In genomic region chr11:92227233-92227593, GRCh38 we compare ENCODE assay signal across 10 cellular contexts. TPM values are rescaled to one million over a fixed set of nuclear protein-coding genes. Genes with fewer than 3 reads are reported as not detected.
DNase-seq lines count a peak whose midpoint lies in the region; ATAC-seq and TF ChIP-seq lines count a peak whose summit lies in the region.
"Had no signal": no experiment of that assay in that cellular context is flagged by ENCODE, and none has a peak within 500 bp of the region (broad histone marks: within the 10 kb centered on the region; RNA-seq: fewer than 3 reads in every experiment).

No MANE protein-coding gene starts in this region.

- no peak overlapping the region for H3K4me3 Mint-ChIP-seq in naive thymus-derived CD8-positive, alpha-beta T cell

- H3K4me1 Mint-ChIP-seq in naive thymus-derived CD8-positive, alpha-beta T cell, result peaks cover 0 to 2% (median 1%) of the 10 kb centered on the region in 4 donors

- WGBS in upper lobe of left lung, 2 donors, result 7 to 8% methylated on average over 12 of the region's 12 CpGs

- H3K36me3 ChIP-seq in upper lobe of left lung, result no peaks in the 10 kb centered on the region
- H3K36me3 ChIP-seq: heart right ventricle had no signal

- peak overlapping the region in 3 of 4 donors; percentile 33 to 52 (median 45) for H3K4me3 ChIP-seq in upper lobe of left lung

- H3K36me3 Mint-ChIP-seq in naive thymus-derived CD8-positive, alpha-beta T cell, result peaks cover 0 to 4% (median 0%) of the 10 kb centered on the region in 3 donors

- H3K9me3 ChIP-seq in upper lobe of left lung, result no peaks in the 10 kb centered on the region
- H3K9me3 ChIP-seq: heart right ventricle had no signal

- no peak overlapping the region for H3K27ac ChIP-seq in upper lobe of left lung
- H3K27ac ChIP-seq: heart right ventricle had no signal

- POLR2A ChIA-PET in naive thymus-derived CD8-positive, alpha-beta T cell (lab: Charles Lee), result no interaction called here

- H3K9me3 Mint-ChIP-seq in naive thymus-derived CD8-positive, alpha-beta T cell, result peaks cover 0 to 8% (median 2%) of the 10 kb centered on the region in 9 donors

- H3K27ac Mint-ChIP-seq in naive thymus-derived CD8-positive, alpha-beta T cell, result no peak overlapping the region

- no peak for ATAC-seq in upper lobe of left lung (ENCODE audit: low FRiP score in 2 of 2)
- ATAC-seq in GM21529 (IDR thresholded peaks at IDR 0.05; ENCODE audit: unreplicated experiment), result no peak
- ATAC-seq in naive thymus-derived CD8-positive, alpha-beta T cell, result no peak
- ATAC-seq: heart right ventricle had no signal

- H3K27me3 Mint-ChIP-seq in naive thymus-derived CD8-positive, alpha-beta T cell, result peaks cover 13 to 58% (median 40%) of the 10 kb centered on the region in 5 donors

- no peak for TF ChIP-seq CTCF in upper lobe of left lung (IDR thresholded peaks at IDR 0.05)

- DNase-seq in NCI-H82 (lab: John Stamatoyannopoulos, UW), result peak; percentile 53
- DNase-seq in NCI-H82 treated with DMSO at 0.1 percent for 48 hours (lab: John Stamatoyannopoulos, UW; ENCODE audit: unreplicated experiment), result no peak
- DNase-seq in astrocyte of the hippocampus (ENCODE audit: low read depth, low spot score), result peak; percentile 38
- DNase-seq in medulla oblongata (ENCODE audit: extremely low spot score), result peak; percentile 27
- DNase-seq in upper lobe of left lung, result no peak
- DNase-seq in epidermal melanocyte (ENCODE audit: insufficient read length, low spot score), result no peak
- no peak for DNase-seq in naive thymus-derived CD8-positive, alpha-beta T cell
- DNase-seq: NCI-H2171 treated with DMSO at 0.1 percent for 48 hours had no signal

- TF ChIP-seq EP300 in upper lobe of left lung (IDR thresholded peaks at IDR 0.05), result no peak

- H3K27me3 ChIP-seq in upper lobe of left lung, result peaks cover 0 to 22% (median 9%) of the 10 kb centered on the region in 4 donors

- peaks cover 0 to 29% (median 0%) of the 10 kb centered on the region in 4 donors for H3K4me1 ChIP-seq in upper lobe of left lung

- TF ChIP-seq POLR2A in upper lobe of left lung (IDR thresholded peaks at IDR 0.05), result no peak

RNA-seq across cellular contexts. Expression of gene FAT3, which starts 2.6 kb away (rescaled TPM):
- total RNA-seq in upper lobe of left lung, result 1 to 10 TPM; 2.7 to 9.8 (median 4.3) TPM
- total RNA-seq in naive thymus-derived CD8-positive, alpha-beta T cell, result not detected
- polyA plus RNA-seq in naive thymus-derived CD8-positive, alpha-beta T cell, result not detected

Comparison
In these comparisons a context has a peak if more than half of its experiments do, and no peak if none do; other contexts are left out.
1. DNase-seq: peak in NCI-H82 (single experiment), astrocyte of the hippocampus (single experiment) and medulla oblongata (single experiment); none in NCI-H82 treated with DMSO at 0.1 percent for 48 hours (single experiment), upper lobe of left lung (0 of 2), epidermal melanocyte (single experiment) and naive thymus-derived CD8-positive, alpha-beta T cell (0 of 10).